In genomic region chr16:67561501-67561823, GRCh38 we compare ENCODE assay signal across 8 cellular contexts. TPM values are rescaled to one million over a fixed set of nuclear protein-coding genes. Genes with fewer than 3 reads are reported as not detected.
DNase-seq lines count a peak whose midpoint lies in the region; ATAC-seq, FAIRE-seq and TF ChIP-seq lines count a peak whose summit lies in the region.

No MANE protein-coding gene starts in this region.

- H3K4me1 Mint-ChIP-seq in activated T-cell treated with anti-CD3 and anti-CD28 coated beads, Interleukin-2, amount 50 U/mL, for 24 hours (ENCODE audit: low read depth): peaks cover 46% of the 10 kb centered on the region
- H3K4me1 Mint-ChIP-seq in astrocyte (ENCODE audit: low read depth, unreplicated experiment): peaks cover 12% of the 10 kb centered on the region

- H3K36me3 Mint-ChIP-seq in activated T-cell treated with anti-CD3 and anti-CD28 coated beads, Interleukin-2, amount 50 U/mL, for 24 hours (ENCODE audit: low read depth): peaks cover 35% of the 10 kb centered on the region
- peaks cover 2% of the 10 kb centered on the region for H3K36me3 Mint-ChIP-seq in astrocyte (ENCODE audit: low read depth, unreplicated experiment)

- H3K9me3 Mint-ChIP-seq in activated T-cell treated with anti-CD3 and anti-CD28 coated beads, Interleukin-2, amount 50 U/mL, for 24 hours: no peaks in the 10 kb centered on the region
- no peaks in the 10 kb centered on the region for H3K9me3 Mint-ChIP-seq in astrocyte (ENCODE audit: unreplicated experiment)

- 0% methylated on average over 3 of the region's 8 CpGs for WGBS in right lobe of liver (ENCODE audit: insufficient coverage, low coverage, low lambda C conversion rate, missing lambda C conversion rate)
- under 1% methylated on average over 8 of the region's 8 CpGs for WGBS in thymus

- no peak for ATAC-seq in right lobe of liver
- no peak for ATAC-seq in GM19328 (IDR thresholded peaks at IDR 0.05; ENCODE audit: unreplicated experiment)

- no peaks in the 10 kb centered on the region for H3K9me3 ChIP-seq in astrocyte (ENCODE audit: insufficient read depth, low read depth, low read length)
- no peaks in the 10 kb centered on the region for H3K9me3 ChIP-seq in right lobe of liver
- H3K9me3 ChIP-seq in thymus (ENCODE audit: control insufficient read depth): no peaks in the 10 kb centered on the region

- H3K27me3 Mint-ChIP-seq in activated T-cell treated with anti-CD3 and anti-CD28 coated beads, Interleukin-2, amount 50 U/mL, for 24 hours: no peaks in the 10 kb centered on the region
- no peaks in the 10 kb centered on the region for H3K27me3 Mint-ChIP-seq in astrocyte (ENCODE audit: low read depth, unreplicated experiment)

- H3K36me3 ChIP-seq in astrocyte (ENCODE audit: insufficient read depth, low read length): no peaks in the 10 kb centered on the region
- H3K36me3 ChIP-seq in right lobe of liver: no peaks in the 10 kb centered on the region
- no peaks in the 10 kb centered on the region for H3K36me3 ChIP-seq in thymus (ENCODE audit: control insufficient read depth, insufficient read depth)

- peak overlapping the region; percentile 98 for H3K4me2 ChIP-seq in astrocyte (ENCODE audit: low read length)

- no peak for DNase-seq in activated T-cell treated with anti-CD3 and anti-CD28 coated beads, Interleukin-2, amount 50 U/mL, for 24 hours
- DNase-seq in activated T-cell treated with anti-CD3 and anti-CD28 coated beads, Interleukin-2, amount 50 U/mL, for 1 hour: no peak
- DNase-seq in astrocyte (ENCODE audit: low read depth) (no peak), right lobe of liver (no peak), GF-D8 (lab: John Stamatoyannopoulos, UW) (no peak), amniotic stem cell (lab: John Stamatoyannopoulos, UW) (no peak)

- H3K4me1 ChIP-seq in astrocyte (ENCODE audit: insufficient read depth, low read length) (peaks cover 15% of the 10 kb centered on the region), right lobe of liver (peaks cover 0 to 17% (median 10%) of the 10 kb centered on the region in 4 donors), thymus (ENCODE audit: control insufficient read depth, insufficient read depth, low read length) (peaks cover 20% of the 10 kb centered on the region)

- peak overlapping the region; percentile 87 for H3K4me3 Mint-ChIP-seq in activated T-cell treated with anti-CD3 and anti-CD28 coated beads, Interleukin-2, amount 50 U/mL, for 24 hours
- H3K4me3 Mint-ChIP-seq in astrocyte (ENCODE audit: unreplicated experiment): peak overlapping the region; percentile 84

- H3K27me3 ChIP-seq in astrocyte (ENCODE audit: insufficient read depth, low read length) (no peaks in the 10 kb centered on the region), right lobe of liver (no peaks in the 10 kb centered on the region), thymus (ENCODE audit: control insufficient read depth, insufficient read depth) (no peaks in the 10 kb centered on the region)

- peaks cover 44% of the 10 kb centered on the region for H3K79me2 ChIP-seq in astrocyte (ENCODE audit: insufficient read depth, low read length)

- peak overlapping the region; percentile 81 for H3K4me3 ChIP-seq in astrocyte (ENCODE audit: insufficient read depth, low read depth, low read length)
- peak overlapping the region; percentile 41 to 96 (median 94) for H3K4me3 ChIP-seq in right lobe of liver
- H3K4me3 ChIP-seq in thymus (ENCODE audit: low read length): peak overlapping the region; percentile 98

- TF ChIP-seq POLR2A in right lobe of liver (IDR thresholded peaks at IDR 0.05): no peak

- no peak for FAIRE-seq in astrocyte (lab: Jason Lieb, UNC)

- TF ChIP-seq CTCF in astrocyte (IDR thresholded peaks at IDR 0.05; ENCODE audit: insufficient read depth, low read depth, low read length) (no peak), right lobe of liver (IDR thresholded peaks at IDR 0.05) (no peak)

- H3K27ac ChIP-seq in astrocyte (ENCODE audit: low read depth, low read length) (peak overlapping the region; percentile 67), right lobe of liver (peak overlapping the region; percentile 64 to 98 (median 95)), thymus (ENCODE audit: low read depth) (peak overlapping the region; percentile 100)

- peaks cover 31% of the 10 kb centered on the region for H4K20me1 ChIP-seq in astrocyte (ENCODE audit: insufficient read depth, low read length)

- intact Hi-C loops in right lobe of liver (cut with DNase I): no loop called here

- H2AFZ ChIP-seq in astrocyte (ENCODE audit: low read depth, low read length): peak overlapping the region; percentile 95

- H3K9ac ChIP-seq in astrocyte (ENCODE audit: low read length): peak overlapping the region; percentile 88

- peak overlapping the region; percentile 94 for H3K27ac Mint-ChIP-seq in activated T-cell treated with anti-CD3 and anti-CD28 coated beads, Interleukin-2, amount 50 U/mL, for 24 hours
- peak overlapping the region; percentile 91 for H3K27ac Mint-ChIP-seq in astrocyte (ENCODE audit: unreplicated experiment)

RNA-seq across cellular contexts. Expression of gene CTCF, which starts 0.9 kb away (rescaled TPM):
- total RNA-seq in astrocyte (25.5 and 26.8 TPM in 2 replicates), right lobe of liver (10 to 100 TPM; 14.3 to 18.5 (median 17.0) TPM)
- 44.5 TPM for polyA plus RNA-seq in thymus

RNA-seq across cellular contexts. Expression of gene RIPOR1, which starts 32.8 kb away (rescaled TPM):
- total RNA-seq in astrocyte (94.5 and 116 TPM in 2 replicates), right lobe of liver (10 to 100 TPM; 19.9 to 35.0 (median 26.8) TPM)
- 25.4 TPM for polyA plus RNA-seq in thymus
